In genomic region chr22:48927591-48927990, GRCh38 we compare ENCODE assay signal across 28 cellular contexts.
"Had no signal": no experiment of that assay in that cellular context is flagged by ENCODE, and none has a peak within 500 bp of the region (broad histone marks: within the 10 kb centered on the region; RNA-seq: fewer than 3 reads in every experiment).

No MANE protein-coding gene starts in this region.

- H3K4me2 ChIP-seq: KMS-11 had no signal

- DNase-seq: activated CD4-positive, alpha-beta T cell treated with anti-CD3 and anti-CD28 coated beads for 1 hour; activated CD4-positive, alpha-beta T cell treated with anti-CD3 and anti-CD28 coated beads for 48 hours; activated CD4-positive, CD25-positive, alpha-beta regulatory T cell; activated gamma-delta T cell treated with Interleukin-2 at 50 U/mL for 16 hours; activated naive CD4-positive, alpha-beta T cell treated with anti-CD3 and anti-CD28 coated beads for 36 hours; activated T-cell treated with anti-CD3 and anti-CD28 coated beads, Interleukin-2, amount 50 U/mL, for 1 hour; activated T-cell treated with anti-CD3 and anti-CD28 coated beads, Interleukin-2, amount 50 U/mL, for 72 hours; adrenal gland; body of pancreas; caudate nucleus; cerebellar nuclear complex; MM.1S; MV-4-11; NCI-H1092; NCI-H1436 treated with DMSO at 0.1 percent for 48 hours; NCI-H2029; NCI-H2227 treated with DMSO at 0.1 percent for 48 hours; NCI-H446; NCI-H526 treated with DMSO at 0.1 percent for 48 hours; SJCRH30; T1000; WERI-Rb-1 had no signal

- H3K4me3 Mint-ChIP-seq: activated naive CD4-positive, alpha-beta T cell treated with anti-CD3 and anti-CD28 coated beads for 36 hours; activated T-cell treated with anti-CD3 and anti-CD28 coated beads, Interleukin-2, amount 50 U/mL, for 72 hours; activated T-helper 17 cell treated with anti-CD3 and anti-CD28 coated beads, Interleukin-2, amount 50 U/mL, for 72 hours had no signal

- H3K4me1 Mint-ChIP-seq: activated T-helper 17 cell treated with anti-CD3 and anti-CD28 coated beads, Interleukin-2, amount 50 U/mL, for 72 hours had no signal

- H3K9me3 Mint-ChIP-seq: activated naive CD4-positive, alpha-beta T cell treated with anti-CD3 and anti-CD28 coated beads for 36 hours; activated naive CD4-positive, alpha-beta T cell treated with anti-CD3 and anti-CD28 coated beads, Interleukin-2, amount 50 U/mL, for 72 hours; activated T-helper 17 cell treated with anti-CD3 and anti-CD28 coated beads, Interleukin-2, amount 50 U/mL, for 72 hours had no signal

- H3K4me3 ChIP-seq: adrenal gland, body of pancreas, breast epithelium, SJCRH30, SK-N-MC had no signal

- H3K4me1 ChIP-seq: adrenal gland, body of pancreas, breast epithelium, SJCRH30 had no signal

- H3K27ac Mint-ChIP-seq: activated naive CD4-positive, alpha-beta T cell treated with anti-CD3 and anti-CD28 coated beads for 36 hours; activated naive CD4-positive, alpha-beta T cell treated with anti-CD3 and anti-CD28 coated beads, Interleukin-2, amount 50 U/mL, for 72 hours; activated T-cell treated with anti-CD3 and anti-CD28 coated beads, Interleukin-2, amount 50 U/mL, for 72 hours; activated T-helper 17 cell treated with anti-CD3 and anti-CD28 coated beads, Interleukin-2, amount 50 U/mL, for 72 hours had no signal

- H3K27ac ChIP-seq: adrenal gland, body of pancreas, breast epithelium, KMS-11, SJCRH30, SK-N-MC, WERI-Rb-1 had no signal

- H3K27me3 ChIP-seq: adrenal gland, body of pancreas had no signal

- ATAC-seq: activated naive CD4-positive, alpha-beta T cell treated with anti-CD3 and anti-CD28 coated beads, Interleukin-2, amount 50 U/mL, for 72 hours; activated T-cell treated with anti-CD3 and anti-CD28 coated beads, Interleukin-2, amount 50 U/mL, for 72 hours; activated T-helper 17 cell treated with anti-CD3 and anti-CD28 coated beads, Interleukin-2, amount 50 U/mL, for 72 hours; body of pancreas; Panc1 had no signal

- H3K9me3 ChIP-seq: adrenal gland, body of pancreas, breast epithelium, SJCRH30 had no signal

- H3K36me3 Mint-ChIP-seq: activated naive CD4-positive, alpha-beta T cell treated with anti-CD3 and anti-CD28 coated beads, Interleukin-2, amount 50 U/mL, for 72 hours had no signal

- H3K36me3 ChIP-seq: adrenal gland, breast epithelium, SJCRH30, WERI-Rb-1 had no signal
